Comparison of ENCODE assay signal across 11 cellular contexts in genomic region chr17:79006794-79007503, GRCh38. TPM values are rescaled to one million over a fixed set of nuclear protein-coding genes. Genes with fewer than 3 reads are reported as not detected.
A peak's percentile ranks its signal among the peaks of the same experiment; 100 is the strongest.
DNase-seq lines count a peak whose midpoint lies in the region; ATAC-seq, FAIRE-seq and TF ChIP-seq lines count a peak whose summit lies in the region.
"Had no signal": no experiment of that assay in that cellular context is flagged by ENCODE, and none has a peak within 500 bp of the region (broad histone marks: within the 10 kb centered on the region; RNA-seq: fewer than 3 reads in every experiment).

No MANE protein-coding gene starts in this region.

- peaks cover 0 to 2% of the 10 kb centered on the region in 2 donors for H3K36me3 ChIP-seq in kidney (ENCODE audit: control insufficient read depth in 1 of 2, insufficient read depth in 2 of 2, low read length in 2 of 2)
- H3K36me3 ChIP-seq in skeletal muscle satellite cell (ENCODE audit: insufficient read depth, low read length), result peaks cover 24% of the 10 kb centered on the region
- H3K36me3 ChIP-seq in HAP-1 (replicated peaks), result no peaks in the 10 kb centered on the region; the same call in 1 of the 2 replicates

- no peaks in the 10 kb centered on the region for H3K27me3 Mint-ChIP-seq in T-helper 17 cell

- intact Hi-C loops in kidney (cut with DNase I), result no loop called here

- H3K4me3 ChIP-seq in kidney (ENCODE audit: low read length in 2 of 2) (no peak overlapping the region), skeletal muscle satellite cell (ENCODE audit: low read length) (no peak overlapping the region), HAP-1 (no peak overlapping the region)

- DNase-seq in D341Med (ENCODE audit: low spot score), result peak; percentile 18
- peak in 1 of 3 donors; percentile 2 for DNase-seq in T-helper 17 cell
- DNase-seq in kidney, result peak; percentile 24
- DNase-seq in 8988T, result no peak
- no peak for DNase-seq in HAP-1 (ENCODE audit: low spot score in 2 of 2)
- DNase-seq: activated gamma-delta T cell treated with Interleukin-2 at 50 U/mL for 16 hours, DMS153, NCI-H187 treated with DMSO at 0.1 percent for 48 hours, T1000 had no signal

- H3K9me3 ChIP-seq in T-helper 17 cell (ENCODE audit: control insufficient read depth, low read length, poor library complexity, severe bottlenecking) (no peaks in the 10 kb centered on the region), kidney (ENCODE audit: control insufficient read depth in 1 of 2, low read length in 2 of 2) (no peaks in the 10 kb centered on the region), skeletal muscle satellite cell (replicated peaks; ENCODE audit: low read length) (no peaks in the 10 kb centered on the region), HAP-1 (no peaks in the 10 kb centered on the region)

- H3K27me3 ChIP-seq in skeletal muscle satellite cell (ENCODE audit: control insufficient read depth, insufficient read depth, low read length) (no peaks in the 10 kb centered on the region), HAP-1 (ENCODE audit: low read depth) (no peaks in the 10 kb centered on the region)

- H3K9ac ChIP-seq in kidney (ENCODE audit: low read length in 2 of 2) (no peak overlapping the region), skeletal muscle satellite cell (ENCODE audit: low read depth, low read length) (no peak overlapping the region)

- H3K4me1 ChIP-seq in kidney (ENCODE audit: control insufficient read depth in 1 of 2, insufficient read depth in 1 of 2, low read depth in 1 of 2, low read length in 2 of 2), result peaks cover 18 to 36% of the 10 kb centered on the region in 2 donors
- peaks cover 31% of the 10 kb centered on the region for H3K4me1 ChIP-seq in skeletal muscle satellite cell (ENCODE audit: control insufficient read depth, insufficient read depth, low read length)
- peaks cover 9% of the 10 kb centered on the region for H3K4me1 ChIP-seq in HAP-1

- peak overlapping the region; percentile 96 for H3K4me3 Mint-ChIP-seq in T-helper 17 cell

- no peak overlapping the region for H3K27ac ChIP-seq in kidney (ENCODE audit: low read depth in 2 of 2, low read length in 2 of 2)

- H3K4me2 ChIP-seq in skeletal muscle satellite cell (ENCODE audit: low read length), result peak overlapping the region; percentile 95

- H3K36me3 Mint-ChIP-seq in T-helper 17 cell (ENCODE audit: low read depth), result no peaks in the 10 kb centered on the region

- peak overlapping the region; percentile 96 for H3K27ac Mint-ChIP-seq in T-helper 17 cell

- TF ChIP-seq CTCF in kidney (IDR thresholded peaks at IDR 0.05; ENCODE audit: borderline replicate concordance, extremely low read depth, insufficient read depth), result no peak

- peaks cover 51% of the 10 kb centered on the region for H3K4me1 Mint-ChIP-seq in T-helper 17 cell

- no peak for FAIRE-seq in kidney (lab: Jason Lieb, UNC)

- in situ Hi-C loops in HAP-1 (cut with MboI; ENCODE audit: low sequenced_read_pairs), result no loop called here

- no peak for ATAC-seq in T-helper 17 cell
- ATAC-seq in GM18520 (IDR thresholded peaks at IDR 0.05; ENCODE audit: unreplicated experiment), result no peak

RNA-seq across cellular contexts. Expression of gene CANT1, which starts 2.6 kb away (rescaled TPM):
- 10 to 100 TPM; 47.8 to 50.2 TPM for total RNA-seq in T-helper 17 cell
- total RNA-seq in kidney, result 56.6 TPM
- 23.0 TPM for polyA plus RNA-seq in kidney (ENCODE audit: insufficient read depth, low read depth, low replicate concordance)
- total RNA-seq in skeletal muscle satellite cell (2012; rRNA removed), result 45.0 and 47.4 TPM in 2 replicates

RNA-seq across cellular contexts. Expression of gene C1QTNF1, which starts 17.0 kb away (rescaled TPM):
- under 1 TPM in 1 of 2 donors, not detected in 1; 0.13 TPM for total RNA-seq in T-helper 17 cell
- 65.2 TPM for total RNA-seq in kidney
- polyA plus RNA-seq in kidney (ENCODE audit: insufficient read depth, low read depth, low replicate concordance), result 18.0 TPM
- total RNA-seq in skeletal muscle satellite cell (2012; rRNA removed), result 21.3 and 34.1 TPM in 2 replicates

RNA-seq across cellular contexts. Expression of gene LGALS3BP, which starts 27.2 kb away (rescaled TPM):
- total RNA-seq in T-helper 17 cell (10 to 100 TPM; 31.7 to 45.2 TPM), kidney (240 TPM)
- polyA plus RNA-seq in kidney (ENCODE audit: insufficient read depth, low read depth, low replicate concordance), result 310 TPM
- 306 and 332 TPM in 2 replicates for total RNA-seq in skeletal muscle satellite cell (2012; rRNA removed)

Comparison
In these comparisons a context has a peak if more than half of its experiments do, and no peak if none do; other contexts are left out.
1. DNase-seq: peak in D341Med (single experiment) and kidney (single experiment); none in 8988T (single experiment) and HAP-1 (0 of 2).
2. RNA of gene C1QTNF1, which starts 17.0 kb away (total RNA-seq): 65.2 TPM in kidney (single experiment); 0.13 TPM in T-helper 17 cell; every median in the first group is over 10 times any median in the second.